Comparison of ENCODE assay signal across 17 cellular contexts in the genomic region with DNA sequence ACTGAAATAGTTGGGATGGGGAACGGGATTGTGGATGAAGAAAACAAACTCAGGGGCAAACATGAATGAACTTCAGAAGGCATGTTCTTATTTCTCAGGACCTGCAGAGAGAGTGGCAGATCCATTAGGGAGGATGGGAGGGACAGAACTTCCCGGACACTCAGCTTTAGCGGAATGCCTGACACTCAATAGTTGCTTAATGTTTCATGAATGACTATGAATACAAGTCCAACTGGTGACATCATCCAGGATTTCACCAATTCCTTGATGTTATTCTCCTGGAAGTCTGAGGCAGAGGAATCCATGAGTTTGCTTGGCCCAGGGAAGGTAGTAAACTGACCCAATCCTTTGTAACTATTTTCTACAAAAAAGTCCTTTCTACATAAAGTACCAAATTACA. TPM values are rescaled to one million over a fixed set of nuclear protein-coding genes. Genes with fewer than 3 reads are reported as not detected.
DNase-seq lines count a peak whose midpoint lies in the region; ATAC-seq, FAIRE-seq and TF ChIP-seq lines count a peak whose summit lies in the region.
"Had no signal": no experiment of that assay in that cellular context is flagged by ENCODE, and none has a peak within 500 bp of the region (broad histone marks: within the 10 kb centered on the region; RNA-seq: fewer than 3 reads in every experiment).

No MANE protein-coding gene starts in this region.

- TF ChIP-seq CTCF in BJ (IDR thresholded peaks at IDR 0.05; ENCODE audit: insufficient read depth, low read depth, low read length) (no peak), bronchial epithelial cell (IDR thresholded peaks at IDR 0.05; ENCODE audit: insufficient read depth, low read length, severe bottlenecking) (no peak), WERI-Rb-1 (IDR thresholded peaks at IDR 0.05; ENCODE audit: low read depth, low read length) (no peak)

- POLR2A ChIA-PET in BJ (lab: Charles Lee) = no interaction called here

- no peaks in the 10 kb centered on the region for H3K9me3 ChIP-seq in WERI-Rb-1 (ENCODE audit: severe bottlenecking)
- H3K9me3 ChIP-seq: esophagus muscularis mucosa had no signal

- no peaks in the 10 kb centered on the region for H3K27me3 ChIP-seq in BJ (ENCODE audit: control insufficient read depth, insufficient read depth, low read length)
- no peaks in the 10 kb centered on the region for H3K27me3 ChIP-seq in bronchial epithelial cell (ENCODE audit: control insufficient read depth, insufficient read depth, low read length)
- no peaks in the 10 kb centered on the region for H3K27me3 ChIP-seq in WERI-Rb-1 (ENCODE audit: insufficient read depth, low read depth, severe bottlenecking)
- H3K27me3 ChIP-seq: esophagus muscularis mucosa had no signal

- CTCF ChIA-PET in BJ (lab: Yijun Ruan, JAX) = interaction anchor here (1.4 kb wide), 1 partner anchor 9 kb away, joined by 6 read pairs; no protein-coding TSS in a partner anchor

- DNase-seq in BJ (ENCODE audit: low read depth) (peak; percentile 65), M059J (ENCODE audit: low read depth) (peak; percentile 50), bronchial epithelial cell (ENCODE audit: low read depth) (peak; percentile 89), kidney tubule cell (ENCODE audit: low spot score) (peak; percentile 90), NCI-H1694 (lab: John Stamatoyannopoulos, UW) (no peak), WERI-Rb-1 (no peak), NCI-H82 treated with DMSO at 0.1 percent for 48 hours (lab: John Stamatoyannopoulos, UW; ENCODE audit: unreplicated experiment) (no peak)
- DNase-seq: activated gamma-delta T cell treated with Interleukin-2 at 50 U/mL for 16 hours; cerebellar nuclear complex; immature natural killer cell; stimulated activated CD4-positive, alpha-beta T cell treated with anti-CD3 and anti-CD28 coated beads, Interleukin-4, amount 100 ng/mL, for 24 hours; stimulated activated naive CD8-positive, alpha-beta T cell treated with anti-CD3 and anti-CD28 coated beads, Interleukin-15, Interleukin-2, amounts not matched to agents 100 U/mL and 50 U/mL, for 24 hours had no signal

- H3K4me3 ChIP-seq in BJ (ENCODE audit: low read depth, low read length) (no peak overlapping the region), bronchial epithelial cell (ENCODE audit: low read depth, low read length) (no peak overlapping the region), WERI-Rb-1 (ENCODE audit: low read depth, low read length) (no peak overlapping the region)
- H3K4me3 ChIP-seq: esophagus muscularis mucosa had no signal

- no peak for FAIRE-seq in bronchial epithelial cell (lab: Jason Lieb, UNC)

- ATAC-seq in activated CD4-positive, CD25-positive, alpha-beta regulatory T cell treated with anti-CD3 and anti-CD28 coated beads, Interleukin-2, amount 50 U/mL, for 24 hours = no peak
- ATAC-seq: Panc1; stimulated activated naive CD8-positive, alpha-beta T cell treated with anti-CD3 and anti-CD28 coated beads, Interleukin-15, Interleukin-2, amounts not matched to agents 100 U/mL and 50 U/mL, for 24 hours had no signal

- H3K36me3 ChIP-seq in BJ (ENCODE audit: control insufficient read depth, insufficient read depth, low read length) (no peaks in the 10 kb centered on the region), bronchial epithelial cell (ENCODE audit: control insufficient read depth, insufficient read depth, low read length) (no peaks in the 10 kb centered on the region), WERI-Rb-1 (no peaks in the 10 kb centered on the region)
- H3K36me3 ChIP-seq: esophagus muscularis mucosa had no signal

- no peak overlapping the region for H3K27ac ChIP-seq in WERI-Rb-1
- H3K27ac ChIP-seq: C4-2B, esophagus muscularis mucosa had no signal

RNA-seq across cellular contexts. Expression of a gene that starts 37.8 kb away (rescaled TPM):
- polyA plus RNA-seq in BJ (2011; rRNA removed) = not detected in 2 replicates
- not detected in 2 replicates for polyA minus RNA-seq in BJ (2011; rRNA and poly(A)+ RNA removed)
- not detected in 2 replicates for total RNA-seq in M059J (2014; rRNA removed; shearing (Covaris generic))
- not detected in 2 replicates for total RNA-seq in bronchial epithelial cell
- total RNA-seq: esophagus muscularis mucosa; T-helper 2 cell treated with Interferon-gamma antibody and Interleukin-4, amounts not matched to agents 100 ng/mL and 5 ng/mL, for 36 hours had no signal
- polyA plus RNA-seq: immature natural killer cell had no signal

RNA-seq across cellular contexts. Expression of a gene that starts 50.6 kb away (rescaled TPM):
- polyA plus RNA-seq in BJ (2011; rRNA removed) = not detected in 2 replicates
- not detected in 2 replicates for polyA minus RNA-seq in BJ (2011; rRNA and poly(A)+ RNA removed)
- 0.02 TPM in 1 of 2 replicates, not detected in the other for total RNA-seq in M059J (2014; rRNA removed; shearing (Covaris generic))
- total RNA-seq in bronchial epithelial cell = not detected in 2 replicates
- total RNA-seq: T-helper 2 cell treated with Interferon-gamma antibody and Interleukin-4, amounts not matched to agents 100 ng/mL and 5 ng/mL, for 36 hours had no signal
- polyA plus RNA-seq: immature natural killer cell had no signal

Comparison
In these comparisons a context has a peak if more than half of its experiments do, and no peak if none do; other contexts are left out.
1. DNase-seq: peak in BJ (single experiment), M059J (single experiment), bronchial epithelial cell (single experiment) and kidney tubule cell (single experiment); none in NCI-H1694 (single experiment), WERI-Rb-1 (single experiment) and NCI-H82 treated with DMSO at 0.1 percent for 48 hours (single experiment).